1 cellular context compared by ENCODE assay signal in the genomic region with DNA sequence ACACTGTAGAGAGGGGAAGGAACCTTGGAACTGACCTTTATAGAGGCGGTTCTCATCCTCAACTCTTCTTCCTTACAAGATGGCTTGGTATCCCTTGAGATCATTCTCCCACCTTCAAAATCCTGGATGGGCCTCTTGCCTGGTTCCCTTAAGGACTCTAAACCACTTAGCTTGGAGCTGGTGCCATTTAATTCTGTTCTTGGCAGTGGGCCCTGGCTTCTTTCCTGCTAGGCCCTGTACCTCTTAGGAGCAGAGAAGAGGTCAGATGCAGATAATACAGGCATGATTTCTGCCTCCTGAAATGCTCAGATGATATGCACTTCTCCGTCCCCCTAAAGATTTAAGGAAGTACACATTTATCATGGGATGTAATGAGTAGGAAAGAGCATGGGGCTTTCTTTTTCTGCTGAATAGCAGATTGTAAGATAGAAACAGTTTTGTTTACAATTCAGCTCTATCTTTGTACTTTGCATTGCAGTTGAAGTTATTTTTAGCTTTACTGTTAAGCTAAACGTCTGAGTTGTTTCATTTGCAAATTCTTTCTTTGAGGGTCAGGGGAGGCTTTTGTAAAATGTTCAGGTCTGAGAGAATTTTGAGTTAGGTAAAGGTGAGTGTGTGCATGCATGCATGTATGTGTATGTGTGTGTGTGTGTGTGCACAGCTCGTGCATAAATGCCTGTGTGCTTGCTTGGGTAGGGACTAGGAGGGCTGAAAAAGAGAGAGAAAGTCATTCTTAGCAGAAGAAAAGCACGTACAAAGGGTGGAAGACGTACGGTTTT.
TF ChIP-seq lines count a peak whose summit lies in the region.

No MANE protein-coding gene starts in this region.

TF ChIP-seq in GM23338, 12 proteins besides CTCF, POLR2A, EP300 and RAD21 (continued from another document):
- TF ChIP-seq, protein P1, sequence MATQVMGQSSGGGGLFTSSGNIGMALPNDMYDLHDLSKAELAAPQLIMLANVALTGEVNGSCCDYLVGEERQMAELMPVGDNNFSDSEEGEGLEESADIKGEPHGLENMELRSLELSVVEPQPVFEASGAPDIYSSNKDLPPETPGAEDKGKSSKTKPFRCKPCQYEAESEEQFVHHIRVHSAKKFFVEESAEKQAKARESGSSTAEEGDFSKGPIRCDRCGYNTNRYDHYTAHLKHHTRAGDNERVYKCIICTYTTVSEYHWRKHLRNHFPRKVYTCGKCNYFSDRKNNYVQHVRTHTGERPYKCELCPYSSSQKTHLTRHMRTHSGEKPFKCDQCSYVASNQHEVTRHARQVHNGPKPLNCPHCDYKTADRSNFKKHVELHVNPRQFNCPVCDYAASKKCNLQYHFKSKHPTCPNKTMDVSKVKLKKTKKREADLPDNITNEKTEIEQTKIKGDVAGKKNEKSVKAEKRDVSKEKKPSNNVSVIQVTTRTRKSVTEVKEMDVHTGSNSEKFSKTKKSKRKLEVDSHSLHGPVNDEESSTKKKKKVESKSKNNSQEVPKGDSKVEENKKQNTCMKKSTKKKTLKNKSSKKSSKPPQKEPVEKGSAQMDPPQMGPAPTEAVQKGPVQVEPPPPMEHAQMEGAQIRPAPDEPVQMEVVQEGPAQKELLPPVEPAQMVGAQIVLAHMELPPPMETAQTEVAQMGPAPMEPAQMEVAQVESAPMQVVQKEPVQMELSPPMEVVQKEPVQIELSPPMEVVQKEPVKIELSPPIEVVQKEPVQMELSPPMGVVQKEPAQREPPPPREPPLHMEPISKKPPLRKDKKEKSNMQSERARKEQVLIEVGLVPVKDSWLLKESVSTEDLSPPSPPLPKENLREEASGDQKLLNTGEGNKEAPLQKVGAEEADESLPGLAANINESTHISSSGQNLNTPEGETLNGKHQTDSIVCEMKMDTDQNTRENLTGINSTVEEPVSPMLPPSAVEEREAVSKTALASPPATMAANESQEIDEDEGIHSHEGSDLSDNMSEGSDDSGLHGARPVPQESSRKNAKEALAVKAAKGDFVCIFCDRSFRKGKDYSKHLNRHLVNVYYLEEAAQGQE (IDR thresholded peaks at IDR 0.05; ENCODE audit: unreplicated experiment), result no peak
- no peak for TF ChIP-seq CREB1 (CRISPR knock-in tag; IDR thresholded peaks at IDR 0.05; ENCODE audit: low read depth)
